In genomic region chr2:47486858-47487497, GRCh38 we compare ENCODE assay signal across 1 cellular context.
TF ChIP-seq lines count a peak whose summit lies in the region.

No MANE protein-coding gene starts in this region.

TF ChIP-seq in SK-N-SH, 30 proteins besides CTCF, POLR2A, EP300 and RAD21 (continued from another document):
- no peak for TF ChIP-seq MAX (IDR thresholded peaks at IDR 0.05; ENCODE audit: low read depth)
- no peak for TF ChIP-seq USF2 (IDR thresholded peaks at IDR 0.05; ENCODE audit: borderline replicate concordance, low read depth, low read length)
- no peak for TF ChIP-seq NRF1 (IDR thresholded peaks at IDR 0.05; ENCODE audit: low read depth, low read length)
- no peak for TF ChIP-seq FOSL2 (IDR thresholded peaks at IDR 0.05; ENCODE audit: borderline replicate concordance, low read depth)
- TF ChIP-seq TAF1 (IDR thresholded peaks at IDR 0.05; ENCODE audit: borderline replicate concordance, low read depth, low read length), result no peak
- no peak for TF ChIP-seq SIN3A (IDR thresholded peaks at IDR 0.05; ENCODE audit: borderline replicate concordance, low read depth, low read length)
- TF ChIP-seq FOXM1 (IDR thresholded peaks at IDR 0.05; ENCODE audit: low read depth), result no peak
- no peak for TF ChIP-seq TCF12 (IDR thresholded peaks at IDR 0.05)
